Comparison of ENCODE assay signal across 13 cellular contexts in genomic region chr1:67590329-67590728, GRCh38.
DNase-seq lines count a peak whose midpoint lies in the region; ATAC-seq and TF ChIP-seq lines count a peak whose summit lies in the region.
"Had no signal": no experiment of that assay in that cellular context is flagged by ENCODE, and none has a peak within 500 bp of the region (broad histone marks: within the 10 kb centered on the region; RNA-seq: fewer than 3 reads in every experiment).

No MANE protein-coding gene starts in this region.

- H3K27ac Mint-ChIP-seq in dendritic cell treated with granulocyte-macrophage colony-stimulating factor and Interleukin-4, amounts not matched to agents 40 ng/mL and 50 ng/mL, for 4 days = peak overlapping the region; percentile 51
- H3K27ac Mint-ChIP-seq: activated T-helper 2 cell treated with anti-CD3 and anti-CD28 coated beads, Interferon-gamma antibody, Interleukin-2, Interleukin-4, amounts not matched to agents 10 μg/mL and 5 μg/mL and 100 μg/mL, durations not matched to agents 14 hours and 24 hours and 36 hours; IgD-negative memory B cell; naive thymus-derived CD8-positive, alpha-beta T cell had no signal

- H3K4me3 Mint-ChIP-seq in dendritic cell treated with granulocyte-macrophage colony-stimulating factor and Interleukin-4, amounts not matched to agents 40 ng/mL and 50 ng/mL, for 4 days = no peak overlapping the region
- H3K4me3 Mint-ChIP-seq: IgD-negative memory B cell; naive thymus-derived CD8-positive, alpha-beta T cell had no signal

- H3K27me3 ChIP-seq in NT2/D1 (ENCODE audit: insufficient read depth, insufficient read length) (no peaks in the 10 kb centered on the region), suprapubic skin (no peaks in the 10 kb centered on the region), foreskin keratinocyte (no peaks in the 10 kb centered on the region)

- no peak for TF ChIP-seq POLR2A in suprapubic skin (IDR thresholded peaks at IDR 0.05)

- H3K36me3 Mint-ChIP-seq in dendritic cell treated with granulocyte-macrophage colony-stimulating factor and Interleukin-4, amounts not matched to agents 40 ng/mL and 50 ng/mL, for 4 days (ENCODE audit: low read depth) = no peaks in the 10 kb centered on the region
- H3K36me3 Mint-ChIP-seq: naive thymus-derived CD8-positive, alpha-beta T cell had no signal

- TF ChIP-seq CTCF in suprapubic skin (IDR thresholded peaks at IDR 0.05) (no peak), foreskin keratinocyte (conservative IDR thresholded peaks at IDR 0.05) (no peak)

- ATAC-seq in left lobe of liver (peak; percentile 36), foreskin keratinocyte (no peak), HG02798 (IDR thresholded peaks at IDR 0.05; ENCODE audit: poor library complexity, unreplicated experiment) (no peak)
- ATAC-seq: naive thymus-derived CD8-positive, alpha-beta T cell had no signal

- no peak overlapping the region for H3K9ac ChIP-seq in NT2/D1 (ENCODE audit: insufficient read length, low read depth)

- DNase-seq in NT2/D1 (ENCODE audit: low read depth, low spot score) (peak; percentile 27), left lobe of liver (ENCODE audit: low spot score) (no peak), suprapubic skin (ENCODE audit: low spot score in 2 of 2) (no peak), foreskin keratinocyte (no peak), activated T-cell treated with anti-CD3 and anti-CD28 coated beads for 4 hours (no peak), GDM1 (lab: John Stamatoyannopoulos, UW) (no peak)
- DNase-seq: naive thymus-derived CD8-positive, alpha-beta T cell; NCI-H69 had no signal

- no peaks in the 10 kb centered on the region for H3K36me3 ChIP-seq in NT2/D1 (ENCODE audit: insufficient read depth, insufficient read length, low read length)
- no peaks in the 10 kb centered on the region for H3K36me3 ChIP-seq in suprapubic skin

- no peak overlapping the region for H3K4me3 ChIP-seq in NT2/D1 (ENCODE audit: insufficient read length, low read depth)
- no peak overlapping the region for H3K4me3 ChIP-seq in suprapubic skin

- H3K9me3 Mint-ChIP-seq in dendritic cell treated with granulocyte-macrophage colony-stimulating factor and Interleukin-4, amounts not matched to agents 40 ng/mL and 50 ng/mL, for 4 days = peaks cover 7% of the 10 kb centered on the region
- H3K9me3 Mint-ChIP-seq: activated T-helper 2 cell treated with anti-CD3 and anti-CD28 coated beads, Interferon-gamma antibody, Interleukin-2, Interleukin-4, amounts not matched to agents 10 μg/mL and 5 μg/mL and 100 μg/mL, durations not matched to agents 14 hours and 24 hours and 36 hours; naive thymus-derived CD8-positive, alpha-beta T cell had no signal

- intact Hi-C loops in dendritic cell treated with granulocyte-macrophage colony-stimulating factor and Interleukin-4, amounts not matched to agents 40 ng/mL and 50 ng/mL, for 4 days (cut with micrococcal nuclease) = no loop called here

- no peaks in the 10 kb centered on the region for H3K9me3 ChIP-seq in NT2/D1 (ENCODE audit: insufficient read depth, low read length)
- H3K9me3 ChIP-seq in suprapubic skin = no peaks in the 10 kb centered on the region

- peaks cover 63% of the 10 kb centered on the region for H3K4me1 Mint-ChIP-seq in dendritic cell treated with granulocyte-macrophage colony-stimulating factor and Interleukin-4, amounts not matched to agents 40 ng/mL and 50 ng/mL, for 4 days (ENCODE audit: low read depth)
- H3K4me1 Mint-ChIP-seq: IgD-negative memory B cell; naive thymus-derived CD8-positive, alpha-beta T cell had no signal

- 46% methylated on average over 3 of the region's 3 CpGs for WGBS in suprapubic skin

- H3K27me3 Mint-ChIP-seq in dendritic cell treated with granulocyte-macrophage colony-stimulating factor and Interleukin-4, amounts not matched to agents 40 ng/mL and 50 ng/mL, for 4 days = peaks cover 2% of the 10 kb centered on the region
- H3K27me3 Mint-ChIP-seq: IgD-negative memory B cell had no signal

- H3K27ac ChIP-seq in suprapubic skin (peak overlapping the region; percentile 78), foreskin keratinocyte (no peak overlapping the region)
- H3K27ac ChIP-seq: epithelial cell of prostate had no signal

- H3K4me1 ChIP-seq in NT2/D1 (ENCODE audit: insufficient read depth, insufficient read length) = no peaks in the 10 kb centered on the region
- H3K4me1 ChIP-seq in suprapubic skin = peaks cover 49% of the 10 kb centered on the region
- no peaks in the 10 kb centered on the region for H3K4me1 ChIP-seq in foreskin keratinocyte

- no peak for TF ChIP-seq EP300 in suprapubic skin (IDR thresholded peaks at IDR 0.05)
